Comparison of ENCODE assay signal across 1 cellular context in the genomic region with DNA sequence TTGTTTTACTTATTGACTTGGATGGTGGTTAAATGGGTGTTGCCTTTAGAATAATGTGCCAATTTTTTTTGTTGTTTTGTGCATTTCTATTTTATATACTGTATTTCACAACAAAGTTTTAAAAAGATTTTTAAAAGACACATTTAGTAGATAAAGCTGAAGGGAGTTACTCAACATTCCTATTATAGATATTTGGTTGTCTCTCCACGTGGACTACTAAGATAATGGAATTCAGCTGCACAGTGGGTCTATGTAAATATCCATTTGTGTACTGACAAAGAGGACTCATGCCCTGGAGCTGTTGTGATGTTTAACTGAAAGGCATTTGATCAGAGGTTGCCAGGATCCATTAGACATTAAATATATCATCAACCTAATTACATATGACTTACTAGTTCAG.
TF ChIP-seq lines count a peak whose summit lies in the region.

No MANE protein-coding gene starts in this region.

TF ChIP-seq in K562, 482 proteins besides CTCF, POLR2A, EP300 and RAD21 (continued from another document):
- TF ChIP-seq, protein P1, sequence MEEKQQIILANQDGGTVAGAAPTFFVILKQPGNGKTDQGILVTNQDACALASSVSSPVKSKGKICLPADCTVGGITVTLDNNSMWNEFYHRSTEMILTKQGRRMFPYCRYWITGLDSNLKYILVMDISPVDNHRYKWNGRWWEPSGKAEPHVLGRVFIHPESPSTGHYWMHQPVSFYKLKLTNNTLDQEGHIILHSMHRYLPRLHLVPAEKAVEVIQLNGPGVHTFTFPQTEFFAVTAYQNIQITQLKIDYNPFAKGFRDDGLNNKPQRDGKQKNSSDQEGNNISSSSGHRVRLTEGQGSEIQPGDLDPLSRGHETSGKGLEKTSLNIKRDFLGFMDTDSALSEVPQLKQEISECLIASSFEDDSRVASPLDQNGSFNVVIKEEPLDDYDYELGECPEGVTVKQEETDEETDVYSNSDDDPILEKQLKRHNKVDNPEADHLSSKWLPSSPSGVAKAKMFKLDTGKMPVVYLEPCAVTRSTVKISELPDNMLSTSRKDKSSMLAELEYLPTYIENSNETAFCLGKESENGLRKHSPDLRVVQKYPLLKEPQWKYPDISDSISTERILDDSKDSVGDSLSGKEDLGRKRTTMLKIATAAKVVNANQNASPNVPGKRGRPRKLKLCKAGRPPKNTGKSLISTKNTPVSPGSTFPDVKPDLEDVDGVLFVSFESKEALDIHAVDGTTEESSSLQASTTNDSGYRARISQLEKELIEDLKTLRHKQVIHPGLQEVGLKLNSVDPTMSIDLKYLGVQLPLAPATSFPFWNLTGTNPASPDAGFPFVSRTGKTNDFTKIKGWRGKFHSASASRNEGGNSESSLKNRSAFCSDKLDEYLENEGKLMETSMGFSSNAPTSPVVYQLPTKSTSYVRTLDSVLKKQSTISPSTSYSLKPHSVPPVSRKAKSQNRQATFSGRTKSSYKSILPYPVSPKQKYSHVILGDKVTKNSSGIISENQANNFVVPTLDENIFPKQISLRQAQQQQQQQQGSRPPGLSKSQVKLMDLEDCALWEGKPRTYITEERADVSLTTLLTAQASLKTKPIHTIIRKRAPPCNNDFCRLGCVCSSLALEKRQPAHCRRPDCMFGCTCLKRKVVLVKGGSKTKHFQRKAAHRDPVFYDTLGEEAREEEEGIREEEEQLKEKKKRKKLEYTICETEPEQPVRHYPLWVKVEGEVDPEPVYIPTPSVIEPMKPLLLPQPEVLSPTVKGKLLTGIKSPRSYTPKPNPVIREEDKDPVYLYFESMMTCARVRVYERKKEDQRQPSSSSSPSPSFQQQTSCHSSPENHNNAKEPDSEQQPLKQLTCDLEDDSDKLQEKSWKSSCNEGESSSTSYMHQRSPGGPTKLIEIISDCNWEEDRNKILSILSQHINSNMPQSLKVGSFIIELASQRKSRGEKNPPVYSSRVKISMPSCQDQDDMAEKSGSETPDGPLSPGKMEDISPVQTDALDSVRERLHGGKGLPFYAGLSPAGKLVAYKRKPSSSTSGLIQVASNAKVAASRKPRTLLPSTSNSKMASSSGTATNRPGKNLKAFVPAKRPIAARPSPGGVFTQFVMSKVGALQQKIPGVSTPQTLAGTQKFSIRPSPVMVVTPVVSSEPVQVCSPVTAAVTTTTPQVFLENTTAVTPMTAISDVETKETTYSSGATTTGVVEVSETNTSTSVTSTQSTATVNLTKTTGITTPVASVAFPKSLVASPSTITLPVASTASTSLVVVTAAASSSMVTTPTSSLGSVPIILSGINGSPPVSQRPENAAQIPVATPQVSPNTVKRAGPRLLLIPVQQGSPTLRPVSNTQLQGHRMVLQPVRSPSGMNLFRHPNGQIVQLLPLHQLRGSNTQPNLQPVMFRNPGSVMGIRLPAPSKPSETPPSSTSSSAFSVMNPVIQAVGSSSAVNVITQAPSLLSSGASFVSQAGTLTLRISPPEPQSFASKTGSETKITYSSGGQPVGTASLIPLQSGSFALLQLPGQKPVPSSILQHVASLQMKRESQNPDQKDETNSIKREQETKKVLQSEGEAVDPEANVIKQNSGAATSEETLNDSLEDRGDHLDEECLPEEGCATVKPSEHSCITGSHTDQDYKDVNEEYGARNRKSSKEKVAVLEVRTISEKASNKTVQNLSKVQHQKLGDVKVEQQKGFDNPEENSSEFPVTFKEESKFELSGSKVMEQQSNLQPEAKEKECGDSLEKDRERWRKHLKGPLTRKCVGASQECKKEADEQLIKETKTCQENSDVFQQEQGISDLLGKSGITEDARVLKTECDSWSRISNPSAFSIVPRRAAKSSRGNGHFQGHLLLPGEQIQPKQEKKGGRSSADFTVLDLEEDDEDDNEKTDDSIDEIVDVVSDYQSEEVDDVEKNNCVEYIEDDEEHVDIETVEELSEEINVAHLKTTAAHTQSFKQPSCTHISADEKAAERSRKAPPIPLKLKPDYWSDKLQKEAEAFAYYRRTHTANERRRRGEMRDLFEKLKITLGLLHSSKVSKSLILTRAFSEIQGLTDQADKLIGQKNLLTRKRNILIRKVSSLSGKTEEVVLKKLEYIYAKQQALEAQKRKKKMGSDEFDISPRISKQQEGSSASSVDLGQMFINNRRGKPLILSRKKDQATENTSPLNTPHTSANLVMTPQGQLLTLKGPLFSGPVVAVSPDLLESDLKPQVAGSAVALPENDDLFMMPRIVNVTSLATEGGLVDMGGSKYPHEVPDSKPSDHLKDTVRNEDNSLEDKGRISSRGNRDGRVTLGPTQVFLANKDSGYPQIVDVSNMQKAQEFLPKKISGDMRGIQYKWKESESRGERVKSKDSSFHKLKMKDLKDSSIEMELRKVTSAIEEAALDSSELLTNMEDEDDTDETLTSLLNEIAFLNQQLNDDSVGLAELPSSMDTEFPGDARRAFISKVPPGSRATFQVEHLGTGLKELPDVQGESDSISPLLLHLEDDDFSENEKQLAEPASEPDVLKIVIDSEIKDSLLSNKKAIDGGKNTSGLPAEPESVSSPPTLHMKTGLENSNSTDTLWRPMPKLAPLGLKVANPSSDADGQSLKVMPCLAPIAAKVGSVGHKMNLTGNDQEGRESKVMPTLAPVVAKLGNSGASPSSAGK (IDR thresholded peaks at IDR 0.05) = 0 out of 2 replicates have a peak, but pooled peaks have one; percentile 37
- TF ChIP-seq TAL1 (IDR thresholded peaks at IDR 0.05) (peak; percentile 47; the same call in 1 of the 2 replicates), TRIM24 (IDR thresholded peaks at IDR 0.05) (0 out of 4 replicates have a peak, but pooled peaks of 1 of the 2 experiments have one; percentile 22), SMAD4 (CRISPR knock-in tag; conservative IDR thresholded peaks at IDR 0.05) (0 out of 2 replicates have a peak, but pooled peaks have one; percentile 25), FOXK2 (conservative IDR thresholded peaks at IDR 0.05 in 1 of 2, IDR thresholded peaks at IDR 0.05 in 1 of 2; ENCODE audit: low read depth in 2 of 2) (peak in 1 of 2 experiments; percentile 42; a peak in 2 of 4 replicates), RFX5 (IDR thresholded peaks at IDR 0.05; ENCODE audit: low read depth, low read length) (no peak), SMARCA4 (IDR thresholded peaks at IDR 0.05) (0 out of 2 replicates have a peak, but pooled peaks have one; percentile 53), PHF21A (IDR thresholded peaks at IDR 0.05; ENCODE audit: borderline replicate concordance, low read depth) (no peak), SMARCE1 (IDR thresholded peaks at IDR 0.05) (0 out of 2 replicates have a peak, but pooled peaks have one; percentile 17), ZNF175 (CRISPR knock-in tag; IDR thresholded peaks at IDR 0.05; ENCODE audit: low read depth) (no peak), ARID1B (IDR thresholded peaks at IDR 0.05) (peak; percentile 64; the same call in 1 of the 2 replicates), FOXA1 (IDR thresholded peaks at IDR 0.05; ENCODE audit: borderline replicate concordance) (0 out of 2 replicates have a peak, but pooled peaks have one; percentile 47), DMBX1 (CRISPR knock-in tag; IDR thresholded peaks at IDR 0.05; ENCODE audit: borderline replicate concordance) (peak; percentile 42; the same call in 1 of the 2 replicates), FOXA3 (CRISPR knock-in tag; conservative IDR thresholded peaks at IDR 0.05 in 1 of 2, IDR thresholded peaks at IDR 0.05 in 1 of 2) (peak in 1 of 2 experiments; percentile 81; a peak in 3 of 4 replicates), L3MBTL2 (IDR thresholded peaks at IDR 0.05) (peak; percentile 42; the same call in 1 of the 2 replicates), GATAD2B (IDR thresholded peaks at IDR 0.05; ENCODE audit: borderline replicate concordance) (no peak), TEAD4 (IDR thresholded peaks at IDR 0.05; ENCODE audit: low read length) (peak; percentile 56), TEAD4 (CRISPR knock-in tag; IDR thresholded peaks at IDR 0.05; ENCODE audit: borderline replicate concordance) (no peak), CBFA2T3 (IDR thresholded peaks at IDR 0.05) (peak; percentile 54), CEBPG (CRISPR knock-in tag; IDR thresholded peaks at IDR 0.05) (no peak), CEBPG (tag; conservative IDR thresholded peaks at IDR 0.05 in 1 of 2, IDR thresholded peaks at IDR 0.05 in 1 of 2) (0 out of 4 replicates have a peak, but pooled peaks of 1 of the 2 experiments have one; percentile 28)
- TF ChIP-seq, protein P2, sequence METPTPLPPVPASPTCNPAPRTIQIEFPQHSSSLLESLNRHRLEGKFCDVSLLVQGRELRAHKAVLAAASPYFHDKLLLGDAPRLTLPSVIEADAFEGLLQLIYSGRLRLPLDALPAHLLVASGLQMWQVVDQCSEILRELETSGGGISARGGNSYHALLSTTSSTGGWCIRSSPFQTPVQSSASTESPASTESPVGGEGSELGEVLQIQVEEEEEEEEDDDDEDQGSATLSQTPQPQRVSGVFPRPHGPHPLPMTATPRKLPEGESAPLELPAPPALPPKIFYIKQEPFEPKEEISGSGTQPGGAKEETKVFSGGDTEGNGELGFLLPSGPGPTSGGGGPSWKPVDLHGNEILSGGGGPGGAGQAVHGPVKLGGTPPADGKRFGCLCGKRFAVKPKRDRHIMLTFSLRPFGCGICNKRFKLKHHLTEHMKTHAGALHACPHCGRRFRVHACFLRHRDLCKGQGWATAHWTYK (CRISPR knock-in tag; IDR thresholded peaks at IDR 0.05) = no peak
- TF ChIP-seq, protein P3, sequence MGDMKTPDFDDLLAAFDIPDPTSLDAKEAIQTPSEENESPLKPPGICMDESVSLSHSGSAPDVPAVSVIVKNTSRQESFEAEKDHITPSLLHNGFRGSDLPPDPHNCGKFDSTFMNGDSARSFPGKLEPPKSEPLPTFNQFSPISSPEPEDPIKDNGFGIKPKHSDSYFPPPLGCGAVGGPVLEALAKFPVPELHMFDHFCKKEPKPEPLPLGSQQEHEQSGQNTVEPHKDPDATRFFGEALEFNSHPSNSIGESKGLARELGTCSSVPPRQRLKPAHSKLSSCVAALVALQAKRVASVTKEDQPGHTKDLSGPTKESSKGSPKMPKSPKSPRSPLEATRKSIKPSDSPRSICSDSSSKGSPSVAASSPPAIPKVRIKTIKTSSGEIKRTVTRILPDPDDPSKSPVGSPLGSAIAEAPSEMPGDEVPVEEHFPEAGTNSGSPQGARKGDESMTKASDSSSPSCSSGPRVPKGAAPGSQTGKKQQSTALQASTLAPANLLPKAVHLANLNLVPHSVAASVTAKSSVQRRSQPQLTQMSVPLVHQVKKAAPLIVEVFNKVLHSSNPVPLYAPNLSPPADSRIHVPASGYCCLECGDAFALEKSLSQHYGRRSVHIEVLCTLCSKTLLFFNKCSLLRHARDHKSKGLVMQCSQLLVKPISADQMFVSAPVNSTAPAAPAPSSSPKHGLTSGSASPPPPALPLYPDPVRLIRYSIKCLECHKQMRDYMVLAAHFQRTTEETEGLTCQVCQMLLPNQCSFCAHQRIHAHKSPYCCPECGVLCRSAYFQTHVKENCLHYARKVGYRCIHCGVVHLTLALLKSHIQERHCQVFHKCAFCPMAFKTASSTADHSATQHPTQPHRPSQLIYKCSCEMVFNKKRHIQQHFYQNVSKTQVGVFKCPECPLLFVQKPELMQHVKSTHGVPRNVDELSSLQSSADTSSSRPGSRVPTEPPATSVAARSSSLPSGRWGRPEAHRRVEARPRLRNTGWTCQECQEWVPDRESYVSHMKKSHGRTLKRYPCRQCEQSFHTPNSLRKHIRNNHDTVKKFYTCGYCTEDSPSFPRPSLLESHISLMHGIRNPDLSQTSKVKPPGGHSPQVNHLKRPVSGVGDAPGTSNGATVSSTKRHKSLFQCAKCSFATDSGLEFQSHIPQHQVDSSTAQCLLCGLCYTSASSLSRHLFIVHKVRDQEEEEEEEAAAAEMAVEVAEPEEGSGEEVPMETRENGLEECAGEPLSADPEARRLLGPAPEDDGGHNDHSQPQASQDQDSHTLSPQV (IDR thresholded peaks at IDR 0.05) = peak; percentile 68; the same call in 1 of the 2 replicates
- TF ChIP-seq, protein P4, sequence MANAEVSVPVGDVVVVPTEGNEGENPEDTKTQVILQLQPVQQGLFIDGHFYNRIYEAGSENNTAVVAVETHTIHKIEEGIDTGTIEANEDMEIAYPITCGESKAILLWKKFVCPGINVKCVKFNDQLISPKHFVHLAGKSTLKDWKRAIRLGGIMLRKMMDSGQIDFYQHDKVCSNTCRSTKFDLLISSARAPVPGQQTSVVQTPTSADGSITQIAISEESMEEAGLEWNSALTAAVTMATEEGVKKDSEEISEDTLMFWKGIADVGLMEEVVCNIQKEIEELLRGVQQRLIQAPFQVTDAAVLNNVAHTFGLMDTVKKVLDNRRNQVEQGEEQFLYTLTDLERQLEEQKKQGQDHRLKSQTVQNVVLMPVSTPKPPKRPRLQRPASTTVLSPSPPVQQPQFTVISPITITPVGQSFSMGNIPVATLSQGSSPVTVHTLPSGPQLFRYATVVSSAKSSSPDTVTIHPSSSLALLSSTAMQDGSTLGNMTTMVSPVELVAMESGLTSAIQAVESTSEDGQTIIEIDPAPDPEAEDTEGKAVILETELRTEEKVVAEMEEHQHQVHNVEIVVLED (CRISPR knock-in tag; IDR thresholded peaks at IDR 0.05) = no peak
